9 cellular contexts compared by ENCODE assay signal in genomic region chr14:89364316-89364715, GRCh38. TPM values are rescaled to one million over a fixed set of nuclear protein-coding genes. Genes with fewer than 3 reads are reported as not detected.
DNase-seq lines count a peak whose midpoint lies in the region; ATAC-seq, FAIRE-seq and TF ChIP-seq lines count a peak whose summit lies in the region.
"Had no signal": no experiment of that assay in that cellular context is flagged by ENCODE, and none has a peak within 500 bp of the region (broad histone marks: within the 10 kb centered on the region; RNA-seq: fewer than 3 reads in every experiment).

No MANE protein-coding gene starts in this region.

- H3K4me2 ChIP-seq in HepG2 (ENCODE audit: low read depth, low read length) (no peak overlapping the region), OCI-LY1 (ENCODE audit: low read length) (peak overlapping the region; percentile 67)

- H3K27ac ChIP-seq in liver (ENCODE audit: low read depth in 1 of 2, low read length in 2 of 2) (peak overlapping the region; percentile 29 to 40), HepG2 (ENCODE audit: extremely low read length, insufficient read depth, low read length) (no peak overlapping the region), OCI-LY1 (ENCODE audit: low read depth, low read length, poor library complexity, severe bottlenecking) (peak overlapping the region; percentile 90), sigmoid colon (peak overlapping the region in 1 of 4 donors; percentile 36)

- no peaks in the 10 kb centered on the region for H4K20me1 ChIP-seq in HepG2 (ENCODE audit: insufficient read depth, low read length)
- no peaks in the 10 kb centered on the region for H4K20me1 ChIP-seq in OCI-LY1 (ENCODE audit: insufficient read depth, low read length)

- H3K36me3 Mint-ChIP-seq in osteocyte (ENCODE audit: unreplicated experiment), result peaks cover 4% of the 10 kb centered on the region

- WGBS in liver, result 53% methylated on average over 3 of the region's 3 CpGs
- WGBS in HepG2 (ENCODE audit: low lambda C conversion rate), result 96% methylated on average over 3 of the region's 3 CpGs
- WGBS in sigmoid colon, 2 donors, result 77 to 86% methylated on average over 3 of the region's 3 CpGs

- no peaks in the 10 kb centered on the region for H3K27me3 ChIP-seq in liver (ENCODE audit: control insufficient read depth in 4 of 4, insufficient read depth in 4 of 4, low read length in 3 of 4)
- no peaks in the 10 kb centered on the region for H3K27me3 ChIP-seq in HepG2 (ENCODE audit: control insufficient read depth in 1 of 2, insufficient read depth in 2 of 2, low read length in 2 of 2)
- no peaks in the 10 kb centered on the region for H3K27me3 ChIP-seq in OCI-LY1 (ENCODE audit: insufficient read depth, low read length)
- H3K27me3 ChIP-seq in sigmoid colon, result no peaks in the 10 kb centered on the region

- POLR2A ChIA-PET in HepG2 (lab: Yijun Ruan, JAX), result interaction anchor here (1.1 kb wide), 1 partner anchor 13 kb away, joined by 3 read pairs; no protein-coding TSS in a partner anchor

- H3K9me3 ChIP-seq in liver (ENCODE audit: control insufficient read depth in 4 of 4, low read length in 3 of 4) (no peaks in the 10 kb centered on the region), HepG2 (ENCODE audit: low read length) (no peaks in the 10 kb centered on the region), OCI-LY1 (ENCODE audit: low read length) (no peaks in the 10 kb centered on the region), sigmoid colon (no peaks in the 10 kb centered on the region)

- no peaks in the 10 kb centered on the region for H3K27me3 Mint-ChIP-seq in osteocyte (ENCODE audit: unreplicated experiment)

- TF ChIP-seq EP300 in HepG2 (IDR thresholded peaks at IDR 0.05; ENCODE audit: low read depth in 2 of 2, low read length in 2 of 2) (no peak), HepG2 (CRISPR knock-in tag; IDR thresholded peaks at IDR 0.05; ENCODE audit: borderline replicate concordance) (no peak), sigmoid colon (IDR thresholded peaks at IDR 0.05) (no peak)

- CTCF ChIA-PET in HepG2 (lab: Yijun Ruan, JAX; ENCODE audit: low intra/inter-chr PET ratio, low total read pairs), result no interaction called here

- H3K9ac ChIP-seq in liver (ENCODE audit: low read depth in 1 of 2, low read length in 2 of 2) (peak overlapping the region in 1 of 2 donors; percentile 29), HepG2 (ENCODE audit: insufficient read depth, low read depth, low read length) (no peak overlapping the region), OCI-LY1 (ENCODE audit: low read length) (peak overlapping the region; percentile 48; the same call in 1 of the 2 replicates)

- no peak overlapping the region for H2AFZ ChIP-seq in HepG2 (ENCODE audit: low read length)
- H2AFZ ChIP-seq in OCI-LY1 (ENCODE audit: low read length), result no peak overlapping the region

- TF ChIP-seq RAD21 in liver (IDR thresholded peaks at IDR 0.05) (no peak), HepG2 (CRISPR knock-in tag; IDR thresholded peaks at IDR 0.05) (no peak)

- intact Hi-C loops in HepG2 (cut with micrococcal nuclease; ENCODE audit: unreplicated experiment) (no loop called here), sigmoid colon (cut with DNase I) (no loop called here)

- FAIRE-seq in HepG2 (lab: Jason Lieb, UNC), result no peak

- H3K79me2 ChIP-seq in HepG2 (ENCODE audit: insufficient read depth, low read length) (peaks cover 57% of the 10 kb centered on the region), OCI-LY1 (ENCODE audit: insufficient read depth, low read length) (peaks cover 15% of the 10 kb centered on the region; the same call in 1 of the 2 replicates)

- in situ Hi-C loops in HepG2 (cut with HindIII; ENCODE audit: extremely low pct_ligation_motif_present, low pct_unique_long_range_greater_than_20kb), result no loop called here

- no peak overlapping the region for H3K4me3 ChIP-seq in liver (ENCODE audit: low read depth in 1 of 3, low read length in 3 of 3)
- H3K4me3 ChIP-seq in HepG2 (replicated peaks in 1 of 3; ENCODE audit: insufficient read depth in 1 of 3, low read depth in 2 of 3, low read length in 3 of 3), result no peak overlapping the region
- H3K4me3 ChIP-seq in OCI-LY1 (ENCODE audit: low read depth, low read length, poor library complexity, severe bottlenecking), result peak overlapping the region; percentile 45
- no peak overlapping the region for H3K4me3 ChIP-seq in sigmoid colon

- no TSS peak for BruUV-seq in HepG2 (replicated peaks; lab: Mats Ljungman, UMichigan)

- H3K9me2 ChIP-seq in OCI-LY1 (ENCODE audit: low read depth, low read length), result no peaks in the 10 kb centered on the region

- TF ChIP-seq POLR2A in HepG2 (IDR thresholded peaks at IDR 0.05; ENCODE audit: insufficient read depth in 1 of 2, low read depth in 2 of 2, low read length in 2 of 2) (no peak), sigmoid colon (IDR thresholded peaks at IDR 0.05) (no peak)

- no peak overlapping the region for H3K4me3 Mint-ChIP-seq in osteocyte (ENCODE audit: unreplicated experiment)

- peaks cover 35% of the 10 kb centered on the region for H3K4me1 Mint-ChIP-seq in osteocyte (ENCODE audit: unreplicated experiment)

- no peaks in the 10 kb centered on the region for H3K9me3 Mint-ChIP-seq in osteocyte (ENCODE audit: unreplicated experiment)

- no peak for ATAC-seq in HepG2
- no peak for ATAC-seq in GM21737 (IDR thresholded peaks at IDR 0.05; ENCODE audit: unreplicated experiment)

- H3K27ac Mint-ChIP-seq in osteocyte (ENCODE audit: unreplicated experiment), result no peak overlapping the region

- H3K36me3 ChIP-seq in liver (ENCODE audit: control insufficient read depth in 4 of 4, insufficient read depth in 3 of 4, low read depth in 1 of 4, low read length in 3 of 4) (no peaks in the 10 kb centered on the region), HepG2 (replicated peaks in 1 of 2; ENCODE audit: control insufficient read depth in 1 of 2, insufficient read depth in 2 of 2, low read length in 2 of 2) (peaks cover 5 to 11% of the 10 kb centered on the region in 2 experiments; a peak in 4 of 5 replicates), OCI-LY1 (ENCODE audit: insufficient read depth, low read length) (no peaks in the 10 kb centered on the region), sigmoid colon (no peaks in the 10 kb centered on the region)

- DNase-seq in HepG2 (ENCODE audit: low spot score), result no peak
- peak; percentile 75 for DNase-seq in cerebellum (ENCODE audit: low spot score)
- DNase-seq in sigmoid colon, result no peak
- no peak for DNase-seq in osteocyte (ENCODE audit: extremely low spot score, unreplicated experiment)
- no peak for DNase-seq in cortex of kidney (lab: John Stamatoyannopoulos, UW)
- DNase-seq: NCI-H524 treated with DMSO at 0.1 percent for 48 hours had no signal

- H3K4me1 ChIP-seq in liver (ENCODE audit: control insufficient read depth in 4 of 4, insufficient read depth in 4 of 4, low read length in 3 of 4) (peaks cover 8 to 51% (median 35%) of the 10 kb centered on the region in 4 donors), HepG2 (ENCODE audit: insufficient read depth, low read length) (peaks cover 57% of the 10 kb centered on the region), OCI-LY1 (ENCODE audit: insufficient read depth, low read length, severe bottlenecking) (peaks cover 40% of the 10 kb centered on the region), sigmoid colon (peaks cover 0 to 59% (median 48%) of the 10 kb centered on the region in 4 donors)

- H3F3A ChIP-seq in OCI-LY1 (ENCODE audit: insufficient read depth, low read length), result 0 out of 2 replicates have a peak, but pooled peaks cover 4% of the 10 kb centered on the region

- no peak for TF ChIP-seq CTCF in liver (IDR thresholded peaks at IDR 0.05; ENCODE audit: low read depth, low read length, missing input control)
- TF ChIP-seq CTCF in HepG2 (CRISPR knock-in tag; IDR thresholded peaks at IDR 0.05), result no peak
- TF ChIP-seq CTCF in OCI-LY1 (IDR thresholded peaks at IDR 0.05; ENCODE audit: low read length), result no peak
- no peak for TF ChIP-seq CTCF in sigmoid colon (IDR thresholded peaks at IDR 0.05)
- TF ChIP-seq CTCF in osteocyte (IDR thresholded peaks at IDR 0.05), result no peak

TF ChIP-seq in liver, 16 proteins besides CTCF, POLR2A, EP300 and RAD21 (continues in another document):
- TF ChIP-seq ATF3 (IDR thresholded peaks at IDR 0.05), result no peak

TF ChIP-seq in HepG2, 621 proteins besides CTCF, POLR2A, EP300 and RAD21 (continues in another document):
- TF ChIP-seq ZNF333 (CRISPR knock-in tag; IDR thresholded peaks at IDR 0.05; ENCODE audit: borderline replicate concordance), result no peak

RNA-seq across cellular contexts. Expression of gene FOXN3, which starts 52.7 kb away (rescaled TPM):
- total RNA-seq in liver, result 10 to 100 TPM; 37.7 to 44.8 TPM
- 10 to 100 TPM; 17.8 to 32.8 TPM for polyA plus RNA-seq in liver
- total RNA-seq in HepG2 (2016; rRNA removed; fragmentation: Illumina TruSeq; extraction: Trizol), result 32.4 and 42.4 TPM in 2 replicates
- total RNA-seq in HepG2 (2016; cell fraction: cytosol; rRNA removed; fragmentation: Illumina TruSeq; extraction: Trizol; ENCODE audit: low read depth), result 21.8 and 24.1 TPM in 2 replicates
- total RNA-seq in HepG2 (2016; cell fraction: insoluble cytoplasmic fraction; rRNA removed; fragmentation: Illumina TruSeq; extraction: Trizol), result 31.8 and 34.4 TPM in 2 replicates
- 34.0 and 40.7 TPM in 2 replicates for total RNA-seq in HepG2 (2016; cell fraction: membrane; rRNA removed; fragmentation: Illumina TruSeq; extraction: Trizol)
- 56.5 and 60.0 TPM in 2 replicates for total RNA-seq in HepG2 (2016; cell fraction: nucleus; rRNA removed; fragmentation: Illumina TruSeq; extraction: Trizol)
- polyA plus RNA-seq in HepG2 (2011; rRNA removed), result 64.7 and 70.2 TPM in 2 replicates
- polyA plus RNA-seq in HepG2 (2011; cell fraction: cytosol; rRNA removed), result 47.5 and 57.5 TPM in 2 replicates
- polyA plus RNA-seq in HepG2 (2011; cell fraction: nucleus; rRNA removed), result 59.1 and 68.8 TPM in 2 replicates
- polyA plus RNA-seq in HepG2 (2012), result 75.4 and 83.5 TPM in 2 replicates
- 12.3 and 14.4 TPM in 2 replicates for polyA plus RNA-seq in HepG2 (2016; cell fraction: cytosol; fragmentation: Illumina TruSeq; extraction: Trizol; ENCODE audit: low read depth)
- polyA plus RNA-seq in HepG2 (2016; cell fraction: insoluble cytoplasmic fraction; fragmentation: Illumina TruSeq; extraction: Trizol; ENCODE audit: low read depth), result 34.1 and 37.2 TPM in 2 replicates
- 22.0 and 25.1 TPM in 2 replicates for polyA plus RNA-seq in HepG2 (2016; cell fraction: membrane; fragmentation: Illumina TruSeq; extraction: Trizol; ENCODE audit: low read depth)
- 26.9 and 29.4 TPM in 2 replicates for polyA plus RNA-seq in HepG2 (2016; cell fraction: nucleus; fragmentation: Illumina TruSeq; extraction: Trizol; ENCODE audit: insufficient read depth, low read depth)
- 33.5 and 214 TPM in 2 replicates for polyA minus RNA-seq in HepG2 (2011; rRNA and poly(A)+ RNA removed; ENCODE audit: low replicate concordance)
- polyA minus RNA-seq in HepG2 (2011; cell fraction: cytosol; rRNA and poly(A)+ RNA removed), result 84.8 and 100 TPM in 2 replicates
- 187 and 226 TPM in 2 replicates for polyA minus RNA-seq in HepG2 (2011; cell fraction: nucleus; rRNA and poly(A)+ RNA removed)
- total RNA-seq in cerebellum, result 57.6 TPM
- 100 to 1,000 TPM; 104 to 146 (median 113) TPM for total RNA-seq in sigmoid colon
- polyA plus RNA-seq in sigmoid colon, result 10 to 100 TPM; 24.6 to 33.6 (median 25.7) TPM
- total RNA-seq in osteocyte, result 120 and 130 TPM in 2 replicates
